ENCODE assay signal across 23 cellular contexts in the genomic region with DNA sequence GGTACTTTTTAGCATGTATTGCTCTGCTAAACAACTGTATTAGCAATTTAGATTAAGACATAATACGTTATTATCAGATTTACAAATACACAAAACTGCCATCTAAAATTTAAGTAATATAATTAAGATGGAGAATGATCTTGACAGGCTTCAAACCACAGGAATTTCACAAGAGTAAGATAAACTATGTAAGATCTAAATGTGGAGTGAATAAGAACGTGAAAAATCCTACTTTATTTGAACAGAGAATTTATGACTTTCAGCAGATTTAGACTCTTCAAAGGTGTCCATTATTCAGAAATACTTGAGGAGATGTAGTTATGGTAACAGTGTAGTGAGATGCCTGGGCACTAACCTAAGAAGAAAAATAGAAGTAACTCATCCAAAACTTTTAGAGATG.
"Had no signal": no experiment of that assay in that cellular context is flagged by ENCODE, and none has a peak within 500 bp of the region (broad histone marks: within the 10 kb centered on the region; RNA-seq: fewer than 3 reads in every experiment).

No MANE protein-coding gene starts in this region.

- H3K4me3 ChIP-seq: breast epithelium, esophagus squamous epithelium, tibial nerve had no signal

- H3K27ac ChIP-seq: breast epithelium, esophagus squamous epithelium, foreskin keratinocyte, tibial nerve had no signal

- H3K27me3 ChIP-seq: breast epithelium, esophagus squamous epithelium, foreskin keratinocyte, tibial nerve had no signal

- H3K36me3 ChIP-seq: breast epithelium, esophagus squamous epithelium, tibial nerve had no signal

- H3K4me1 ChIP-seq: breast epithelium, esophagus squamous epithelium, foreskin keratinocyte, tibial nerve had no signal

- ATAC-seq: activated CD8-positive, alpha-beta T cell treated with anti-CD3 and anti-CD28 coated beads for 36 hours; foreskin keratinocyte; stimulated activated naive CD8-positive, alpha-beta T cell treated with anti-CD3 and anti-CD28 coated beads, Interleukin-15, Interleukin-2, amounts not matched to agents 100 U/mL and 50 U/mL, for 24 hours had no signal

- DNase-seq: activated CD4-positive, alpha-beta T cell treated with anti-CD3 and anti-CD28 coated beads, Interleukin-2, amount 10 ng/mL, durations not matched to agents 24 days and 14 days; activated CD8-positive, alpha-beta T cell treated with anti-CD3 and anti-CD28 coated beads for 36 hours; activated naive CD4-positive, alpha-beta T cell treated with Interleukin-2 at 50 U/mL for 16 hours; activated naive CD8-positive, alpha-beta T cell treated with anti-CD3 and anti-CD28 coated beads, Interleukin-2, amount 10 ng/mL, durations not matched to agents 7 days and 5 days; activated T-cell treated with anti-CD3 and anti-CD28 coated beads, Interleukin-2, amount 50 U/mL, for 24 hours; aorta; cerebellar nuclear complex; dermis blood vessel endothelial cell; effector memory CD4-positive, alpha-beta T cell; esophagus squamous epithelium; foreskin keratinocyte; glutamatergic neuron; hippocampal formation; islet precursor cell; midbrain; nephron progenitor cell; occipital lobe; retina; stimulated activated naive CD8-positive, alpha-beta T cell treated with anti-CD3 and anti-CD28 coated beads, Interleukin-15, Interleukin-2, amounts not matched to agents 100 U/mL and 50 U/mL, for 24 hours; substantia nigra; T1000 had no signal
